1 cellular context compared by ENCODE assay signal in the genomic region with DNA sequence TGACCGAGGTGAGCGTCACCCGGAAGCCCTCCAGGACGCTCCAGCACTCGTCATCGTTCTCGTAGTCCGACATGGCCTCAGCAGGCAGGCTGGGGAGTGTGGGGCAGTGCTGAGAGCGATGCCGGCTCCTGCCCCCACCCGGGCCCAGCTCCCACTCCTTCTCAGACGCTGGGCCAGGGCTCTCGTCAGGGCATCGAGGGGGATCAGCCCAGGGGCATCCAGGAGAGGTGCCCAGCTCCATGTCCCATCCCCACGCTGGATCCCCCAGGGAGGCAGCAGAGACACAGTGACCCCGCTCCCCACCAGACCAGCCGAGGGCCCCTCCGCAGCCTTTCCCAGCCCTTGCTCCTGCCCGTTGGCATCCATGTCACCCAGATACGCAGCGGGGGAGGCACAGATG.
TF ChIP-seq lines count a peak whose summit lies in the region.

No MANE protein-coding gene starts in this region.

TF ChIP-seq in GM12878, 131 proteins besides CTCF, POLR2A, EP300 and RAD21:
- TF ChIP-seq, protein P1, sequence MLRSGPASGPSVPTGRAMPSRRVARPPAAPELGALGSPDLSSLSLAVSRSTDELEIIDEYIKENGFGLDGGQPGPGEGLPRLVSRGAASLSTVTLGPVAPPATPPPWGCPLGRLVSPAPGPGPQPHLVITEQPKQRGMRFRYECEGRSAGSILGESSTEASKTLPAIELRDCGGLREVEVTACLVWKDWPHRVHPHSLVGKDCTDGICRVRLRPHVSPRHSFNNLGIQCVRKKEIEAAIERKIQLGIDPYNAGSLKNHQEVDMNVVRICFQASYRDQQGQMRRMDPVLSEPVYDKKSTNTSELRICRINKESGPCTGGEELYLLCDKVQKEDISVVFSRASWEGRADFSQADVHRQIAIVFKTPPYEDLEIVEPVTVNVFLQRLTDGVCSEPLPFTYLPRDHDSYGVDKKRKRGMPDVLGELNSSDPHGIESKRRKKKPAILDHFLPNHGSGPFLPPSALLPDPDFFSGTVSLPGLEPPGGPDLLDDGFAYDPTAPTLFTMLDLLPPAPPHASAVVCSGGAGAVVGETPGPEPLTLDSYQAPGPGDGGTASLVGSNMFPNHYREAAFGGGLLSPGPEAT (IDR thresholded peaks at IDR 0.05; ENCODE audit: low read depth) = no peak
- TF ChIP-seq, protein P2, sequence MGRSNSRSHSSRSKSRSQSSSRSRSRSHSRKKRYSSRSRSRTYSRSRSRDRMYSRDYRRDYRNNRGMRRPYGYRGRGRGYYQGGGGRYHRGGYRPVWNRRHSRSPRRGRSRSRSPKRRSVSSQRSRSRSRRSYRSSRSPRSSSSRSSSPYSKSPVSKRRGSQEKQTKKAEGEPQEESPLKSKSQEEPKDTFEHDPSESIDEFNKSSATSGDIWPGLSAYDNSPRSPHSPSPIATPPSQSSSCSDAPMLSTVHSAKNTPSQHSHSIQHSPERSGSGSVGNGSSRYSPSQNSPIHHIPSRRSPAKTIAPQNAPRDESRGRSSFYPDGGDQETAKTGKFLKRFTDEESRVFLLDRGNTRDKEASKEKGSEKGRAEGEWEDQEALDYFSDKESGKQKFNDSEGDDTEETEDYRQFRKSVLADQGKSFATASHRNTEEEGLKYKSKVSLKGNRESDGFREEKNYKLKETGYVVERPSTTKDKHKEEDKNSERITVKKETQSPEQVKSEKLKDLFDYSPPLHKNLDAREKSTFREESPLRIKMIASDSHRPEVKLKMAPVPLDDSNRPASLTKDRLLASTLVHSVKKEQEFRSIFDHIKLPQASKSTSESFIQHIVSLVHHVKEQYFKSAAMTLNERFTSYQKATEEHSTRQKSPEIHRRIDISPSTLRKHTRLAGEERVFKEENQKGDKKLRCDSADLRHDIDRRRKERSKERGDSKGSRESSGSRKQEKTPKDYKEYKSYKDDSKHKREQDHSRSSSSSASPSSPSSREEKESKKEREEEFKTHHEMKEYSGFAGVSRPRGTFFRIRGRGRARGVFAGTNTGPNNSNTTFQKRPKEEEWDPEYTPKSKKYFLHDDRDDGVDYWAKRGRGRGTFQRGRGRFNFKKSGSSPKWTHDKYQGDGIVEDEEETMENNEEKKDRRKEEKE (IDR thresholded peaks at IDR 0.05) = no peak
- TF ChIP-seq, protein P3, sequence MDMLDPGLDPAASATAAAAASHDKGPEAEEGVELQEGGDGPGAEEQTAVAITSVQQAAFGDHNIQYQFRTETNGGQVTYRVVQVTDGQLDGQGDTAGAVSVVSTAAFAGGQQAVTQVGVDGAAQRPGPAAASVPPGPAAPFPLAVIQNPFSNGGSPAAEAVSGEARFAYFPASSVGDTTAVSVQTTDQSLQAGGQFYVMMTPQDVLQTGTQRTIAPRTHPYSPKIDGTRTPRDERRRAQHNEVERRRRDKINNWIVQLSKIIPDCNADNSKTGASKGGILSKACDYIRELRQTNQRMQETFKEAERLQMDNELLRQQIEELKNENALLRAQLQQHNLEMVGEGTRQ (IDR thresholded peaks at IDR 0.05; ENCODE audit: borderline replicate concordance, low read depth, low read length) = no peak
- TF ChIP-seq CHD4 (IDR thresholded peaks at IDR 0.05) = no peak
- TF ChIP-seq SUZ12 (IDR thresholded peaks at IDR 0.05; ENCODE audit: unreplicated experiment) = no peak
- TF ChIP-seq SIX5 (IDR thresholded peaks at IDR 0.05; ENCODE audit: low read depth, low read length, severe bottlenecking) = no peak
- TF ChIP-seq MEF2A (IDR thresholded peaks at IDR 0.05; ENCODE audit: insufficient read depth, low read depth, low read length) = no peak
- no peak for TF ChIP-seq IRF3 (IDR thresholded peaks at IDR 0.05)
- TF ChIP-seq KDM1A (IDR thresholded peaks at IDR 0.05; ENCODE audit: borderline replicate concordance) = no peak
- TF ChIP-seq SRF (IDR thresholded peaks at IDR 0.05; ENCODE audit: low read depth in 2 of 2, low read length in 2 of 2) = no peak
- no peak for TF ChIP-seq ZNF217 (IDR thresholded peaks at IDR 0.05)
- TF ChIP-seq, protein P4, sequence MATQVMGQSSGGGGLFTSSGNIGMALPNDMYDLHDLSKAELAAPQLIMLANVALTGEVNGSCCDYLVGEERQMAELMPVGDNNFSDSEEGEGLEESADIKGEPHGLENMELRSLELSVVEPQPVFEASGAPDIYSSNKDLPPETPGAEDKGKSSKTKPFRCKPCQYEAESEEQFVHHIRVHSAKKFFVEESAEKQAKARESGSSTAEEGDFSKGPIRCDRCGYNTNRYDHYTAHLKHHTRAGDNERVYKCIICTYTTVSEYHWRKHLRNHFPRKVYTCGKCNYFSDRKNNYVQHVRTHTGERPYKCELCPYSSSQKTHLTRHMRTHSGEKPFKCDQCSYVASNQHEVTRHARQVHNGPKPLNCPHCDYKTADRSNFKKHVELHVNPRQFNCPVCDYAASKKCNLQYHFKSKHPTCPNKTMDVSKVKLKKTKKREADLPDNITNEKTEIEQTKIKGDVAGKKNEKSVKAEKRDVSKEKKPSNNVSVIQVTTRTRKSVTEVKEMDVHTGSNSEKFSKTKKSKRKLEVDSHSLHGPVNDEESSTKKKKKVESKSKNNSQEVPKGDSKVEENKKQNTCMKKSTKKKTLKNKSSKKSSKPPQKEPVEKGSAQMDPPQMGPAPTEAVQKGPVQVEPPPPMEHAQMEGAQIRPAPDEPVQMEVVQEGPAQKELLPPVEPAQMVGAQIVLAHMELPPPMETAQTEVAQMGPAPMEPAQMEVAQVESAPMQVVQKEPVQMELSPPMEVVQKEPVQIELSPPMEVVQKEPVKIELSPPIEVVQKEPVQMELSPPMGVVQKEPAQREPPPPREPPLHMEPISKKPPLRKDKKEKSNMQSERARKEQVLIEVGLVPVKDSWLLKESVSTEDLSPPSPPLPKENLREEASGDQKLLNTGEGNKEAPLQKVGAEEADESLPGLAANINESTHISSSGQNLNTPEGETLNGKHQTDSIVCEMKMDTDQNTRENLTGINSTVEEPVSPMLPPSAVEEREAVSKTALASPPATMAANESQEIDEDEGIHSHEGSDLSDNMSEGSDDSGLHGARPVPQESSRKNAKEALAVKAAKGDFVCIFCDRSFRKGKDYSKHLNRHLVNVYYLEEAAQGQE (IDR thresholded peaks at IDR 0.05; ENCODE audit: low read depth, low read length) = no peak
- no peak for TF ChIP-seq PBX3 (IDR thresholded peaks at IDR 0.05; ENCODE audit: insufficient replicate concordance, low read depth, low read length)
TF ChIP-seq in GM12878: peak in this region for 0.
